8 cellular contexts compared by ENCODE assay signal in the genomic region with DNA sequence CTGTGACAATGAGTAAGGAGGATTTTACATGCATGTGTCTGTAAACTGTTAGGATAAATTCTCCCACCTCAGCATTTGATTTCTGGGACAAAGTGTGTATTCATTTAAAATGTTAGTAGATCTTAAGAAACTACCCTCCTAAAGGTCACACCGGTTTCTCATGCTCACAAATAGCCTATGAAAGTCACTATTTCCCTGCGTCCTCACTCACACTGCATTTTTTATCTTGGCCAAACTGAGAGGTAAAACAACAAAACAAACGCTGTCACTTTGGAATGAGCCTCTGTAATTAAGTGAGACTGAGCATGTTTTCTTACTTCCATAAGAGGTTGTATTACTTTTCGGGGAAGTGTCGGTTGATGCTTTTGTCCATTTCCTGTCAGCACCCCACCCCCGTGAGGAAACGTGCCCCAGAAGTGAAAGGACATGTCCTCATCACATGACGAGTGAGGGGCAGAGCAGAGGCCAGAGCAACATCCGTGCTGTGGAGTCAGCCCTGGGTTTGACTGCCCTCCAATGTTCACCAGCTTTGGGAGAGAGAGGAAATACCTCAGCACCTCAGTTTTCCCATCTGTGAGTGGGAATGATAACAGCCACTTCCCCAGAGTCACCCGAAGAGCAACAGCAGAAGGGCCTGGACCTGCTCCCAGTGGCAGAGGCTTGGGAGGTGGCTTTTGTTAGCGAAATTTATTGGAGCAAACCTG. TPM values are rescaled to one million over a fixed set of nuclear protein-coding genes. Genes with fewer than 3 reads are reported as not detected.
DNase-seq lines count a peak whose midpoint lies in the region; ATAC-seq, FAIRE-seq and TF ChIP-seq lines count a peak whose summit lies in the region.

No MANE protein-coding gene starts in this region.

- TF ChIP-seq CTCF in GM12878 (IDR thresholded peaks at IDR 0.05 in 2 of 3, conservative IDR thresholded peaks at IDR 0.05 in 1 of 3; ENCODE audit: control insufficient read depth in 2 of 3, extremely low read depth in 1 of 3, insufficient read depth in 1 of 3, low read depth in 3 of 3, low read length in 3 of 3), result peak in 1 of 3 experiments; percentile 38; a peak in 1 of 6 replicates
- no peak for TF ChIP-seq CTCF in suprapubic skin (IDR thresholded peaks at IDR 0.05)

- FAIRE-seq in GM12878 (lab: Jason Lieb, UNC), result peak; percentile 81

- 6% methylated on average over 11 of the region's 11 CpGs for WGBS in GM12878 (ENCODE audit: insufficient coverage, insufficient replicate concordance, low lambda C conversion rate, missing lambda C conversion rate)
- WGBS in suprapubic skin, result 62% methylated on average over 11 of the region's 11 CpGs

- peaks cover 53% of the 10 kb centered on the region for H3K4me1 Mint-ChIP-seq in memory B cell

- H3K9me3 ChIP-seq in GM12878 (replicated peaks; ENCODE audit: control insufficient read depth, insufficient read depth, low read length) (no peaks in the 10 kb centered on the region), suprapubic skin (no peaks in the 10 kb centered on the region)

- CTCF ChIA-PET in GM12878 (lab: Yijun Ruan, JAX), result interaction anchor here (1.1 to 1.9 kb wide), 2 partner anchors 128 to 131 kb away, joined by 3 to 5 read pairs; no protein-coding TSS in a partner anchor

- H3K4me3 ChIP-seq in GM12878 (peak overlapping the region; percentile 61), suprapubic skin (no peak overlapping the region)

- H3K36me3 ChIP-seq in GM12878 (ENCODE audit: control insufficient read depth in 2 of 2, insufficient read depth in 2 of 2, low read length in 1 of 2) (peaks cover 0 to 3% of the 10 kb centered on the region in 2 experiments; a peak in 1 of 4 replicates), suprapubic skin (no peaks in the 10 kb centered on the region)

- TF ChIP-seq EP300 in GM12878 (IDR thresholded peaks at IDR 0.05; ENCODE audit: borderline replicate concordance in 1 of 2, control insufficient read depth in 1 of 2, low read depth in 2 of 2, low read length in 2 of 2) (peak; percentile 32 to 50; a peak in 1 of 4 replicates), suprapubic skin (IDR thresholded peaks at IDR 0.05) (no peak)

- TF ChIP-seq POLR2A in GM12878 (IDR thresholded peaks at IDR 0.05; ENCODE audit: low read depth, low read length) (peak; percentile 68), suprapubic skin (IDR thresholded peaks at IDR 0.05) (no peak)

- RAD21 ChIA-PET in GM12878 (lab: Charles Lee; ENCODE audit: unreplicated experiment), result interaction anchor here (1.1 to 2.0 kb wide), 2 partner anchors 43 to 297 kb away, joined by 3 to 6 read pairs; no protein-coding TSS in a partner anchor

- H3K4me3 Mint-ChIP-seq in memory B cell, result peak overlapping the region; percentile 73

- POLR2A ChIA-PET in GM12878 (lab: Charles Lee), result no interaction called here

- peak overlapping the region; percentile 62 for H3K9ac ChIP-seq in GM12878 (ENCODE audit: control insufficient read depth, insufficient read depth, low read length)

- H3K36me3 Mint-ChIP-seq in memory B cell, result peaks cover 3% of the 10 kb centered on the region

- peak overlapping the region; percentile 68 for H2AFZ ChIP-seq in GM12878 (ENCODE audit: control insufficient read depth, low read depth, low read length)

- H3K4me1 ChIP-seq in GM12878 (ENCODE audit: control insufficient read depth, insufficient read depth, low read length) (peaks cover 52% of the 10 kb centered on the region), suprapubic skin (peaks cover 57% of the 10 kb centered on the region)

- no peaks in the 10 kb centered on the region for H3K9me3 Mint-ChIP-seq in memory B cell

- peak overlapping the region; percentile 99 for H3K4me2 ChIP-seq in GM12878 (ENCODE audit: control insufficient read depth, insufficient read depth)

- peak; percentile 50 for ATAC-seq in GM18517 (IDR thresholded peaks at IDR 0.05; ENCODE audit: unreplicated experiment)
- ATAC-seq in HG02798 (IDR thresholded peaks at IDR 0.05; ENCODE audit: poor library complexity, unreplicated experiment), result peak; percentile 46
- peak; percentile 55 for ATAC-seq in GM12878
- peak; percentile 18 for ATAC-seq in memory B cell (ENCODE audit: low read depth)

- SMC1A ChIA-PET in GM12878 (lab: Charles Lee; ENCODE audit: uncharacterized antibody, unreplicated experiment), result interaction anchor here (0.8 to 1.5 kb wide), 3 partner anchors 29 to 131 kb away, joined by 3 to 7 read pairs (median 4); no protein-coding TSS in a partner anchor

- H3K27ac ChIP-seq in GM12878 (ENCODE audit: control insufficient read depth, insufficient read depth), result peak overlapping the region; percentile 96
- H3K27ac ChIP-seq in suprapubic skin, result peak overlapping the region; percentile 95

- peak; percentile 35 for DNase-seq in SKM-1 (lab: John Stamatoyannopoulos, UW; ENCODE audit: unreplicated experiment)
- DNase-seq in GM12878 (ENCODE audit: low read depth, low spot score), result peak; percentile 56
- DNase-seq in memory B cell (ENCODE audit: low spot score in 2 of 2), result no peak
- peak in 1 of 2 donors; percentile 86 for DNase-seq in suprapubic skin (ENCODE audit: low spot score in 2 of 2)
- DNase-seq in T1000 (lab: John Stamatoyannopoulos, UW), result no peak
- DNase-seq in inferior parietal cortex (ENCODE audit: extremely low spot score), result no peak

- peak overlapping the region; percentile 94 for H3K27ac Mint-ChIP-seq in memory B cell

- peaks cover 74% of the 10 kb centered on the region for H3K79me2 ChIP-seq in GM12878 (ENCODE audit: control insufficient read depth, insufficient read depth, low read length)

- intact Hi-C loops in GM12878 (cut with micrococcal nuclease; ENCODE audit: unreplicated experiment), result loop anchor here (2.0 to 5.0 kb wide), 2 partner anchors 90 to 118 kb away; no protein-coding TSS in a partner anchor

- BruUV-seq in GM12878 (replicated peaks; lab: Mats Ljungman, UMichigan), result no TSS peak

- no peaks in the 10 kb centered on the region for H3K27me3 ChIP-seq in GM12878 (replicated peaks in 1 of 2; ENCODE audit: control insufficient read depth in 2 of 2, insufficient read depth in 2 of 2, low read length in 1 of 2)
- H3K27me3 ChIP-seq in suprapubic skin, result no peaks in the 10 kb centered on the region

- no peaks in the 10 kb centered on the region for H3K27me3 Mint-ChIP-seq in memory B cell

- H4K20me1 ChIP-seq in GM12878 (ENCODE audit: control insufficient read depth, insufficient read depth), result no peaks in the 10 kb centered on the region

- in situ Hi-C loops in GM12878 (cut with MboI), result loop anchor here (25.0 kb wide), 1 partner anchor 728 kb away; a partner anchor contains a TSS

- peak; percentile 22; the same call in 1 of the 2 replicates for TF ChIP-seq RAD21 in GM12878 (IDR thresholded peaks at IDR 0.05; ENCODE audit: insufficient read depth, low read depth, low read length)

TF ChIP-seq in GM12878, 131 proteins besides CTCF, POLR2A, EP300 and RAD21 (continues in another document):
- TF ChIP-seq, protein P1, sequence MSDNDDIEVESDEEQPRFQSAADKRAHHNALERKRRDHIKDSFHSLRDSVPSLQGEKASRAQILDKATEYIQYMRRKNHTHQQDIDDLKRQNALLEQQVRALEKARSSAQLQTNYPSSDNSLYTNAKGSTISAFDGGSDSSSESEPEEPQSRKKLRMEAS (IDR thresholded peaks at IDR 0.05; ENCODE audit: low read depth, low read length), result 0 out of 2 replicates have a peak, but pooled peaks have one; percentile 41
- no peak for TF ChIP-seq SRF (IDR thresholded peaks at IDR 0.05; ENCODE audit: low read depth in 2 of 2, low read length in 2 of 2)
- TF ChIP-seq, protein P2, sequence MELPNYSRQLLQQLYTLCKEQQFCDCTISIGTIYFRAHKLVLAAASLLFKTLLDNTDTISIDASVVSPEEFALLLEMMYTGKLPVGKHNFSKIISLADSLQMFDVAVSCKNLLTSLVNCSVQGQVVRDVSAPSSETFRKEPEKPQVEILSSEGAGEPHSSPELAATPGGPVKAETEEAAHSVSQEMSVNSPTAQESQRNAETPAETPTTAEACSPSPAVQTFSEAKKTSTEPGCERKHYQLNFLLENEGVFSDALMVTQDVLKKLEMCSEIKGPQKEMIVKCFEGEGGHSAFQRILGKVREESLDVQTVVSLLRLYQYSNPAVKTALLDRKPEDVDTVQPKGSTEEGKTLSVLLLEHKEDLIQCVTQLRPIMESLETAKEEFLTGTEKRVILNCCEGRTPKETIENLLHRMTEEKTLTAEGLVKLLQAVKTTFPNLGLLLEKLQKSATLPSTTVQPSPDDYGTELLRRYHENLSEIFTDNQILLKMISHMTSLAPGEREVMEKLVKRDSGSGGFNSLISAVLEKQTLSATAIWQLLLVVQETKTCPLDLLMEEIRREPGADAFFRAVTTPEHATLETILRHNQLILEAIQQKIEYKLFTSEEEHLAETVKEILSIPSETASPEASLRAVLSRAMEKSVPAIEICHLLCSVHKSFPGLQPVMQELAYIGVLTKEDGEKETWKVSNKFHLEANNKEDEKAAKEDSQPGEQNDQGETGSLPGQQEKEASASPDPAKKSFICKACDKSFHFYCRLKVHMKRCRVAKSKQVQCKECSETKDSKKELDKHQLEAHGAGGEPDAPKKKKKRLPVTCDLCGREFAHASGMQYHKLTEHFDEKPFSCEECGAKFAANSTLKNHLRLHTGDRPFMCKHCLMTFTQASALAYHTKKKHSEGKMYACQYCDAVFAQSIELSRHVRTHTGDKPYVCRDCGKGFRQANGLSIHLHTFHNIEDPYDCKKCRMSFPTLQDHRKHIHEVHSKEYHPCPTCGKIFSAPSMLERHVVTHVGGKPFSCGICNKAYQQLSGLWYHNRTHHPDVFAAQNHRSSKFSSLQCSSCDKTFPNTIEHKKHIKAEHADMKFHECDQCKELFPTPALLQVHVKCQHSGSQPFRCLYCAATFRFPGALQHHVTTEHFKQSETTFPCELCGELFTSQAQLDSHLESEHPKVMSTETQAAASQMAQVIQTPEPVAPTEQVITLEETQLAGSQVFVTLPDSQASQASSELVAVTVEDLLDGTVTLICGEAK (IDR thresholded peaks at IDR 0.05; ENCODE audit: borderline replicate concordance), result peak; percentile 45; the same call in 1 of the 2 replicates

RNA-seq across cellular contexts. Expression of a gene that starts 3.1 kb away (rescaled TPM):
- total RNA-seq in GM12878 (2013; cell fraction: nucleolus; rRNA removed), result 88.5 and 88.9 TPM in 2 replicates
- total RNA-seq in GM12878 (2014; rRNA removed), result 139 TPM in 2 replicates
- total RNA-seq in GM12878 (2014; rRNA removed; fragmentation: Illumina TruSeq; extraction: Trizol), result 79.2 and 82.0 TPM in 2 replicates
- 80.1 and 85.2 TPM in 2 replicates for total RNA-seq in GM12878 (2021)
- polyA plus RNA-seq in GM12878 (2011; ENCODE audit: low read depth), result 46.1 TPM
- 95.2 and 132 TPM in 2 replicates for polyA plus RNA-seq in GM12878 (2011; rRNA removed)
- polyA plus RNA-seq in GM12878 (2011; cell fraction: cytosol; rRNA removed), result 184 and 207 TPM in 2 replicates
- 70.7 and 93.4 TPM in 2 replicates for polyA plus RNA-seq in GM12878 (2011; cell fraction: nucleus; rRNA removed)
- 109 and 131 TPM in 2 replicates for polyA plus RNA-seq in GM12878 (2012)
- polyA plus RNA-seq in GM12878 (2014; fragmentation: Illumina TruSeq; extraction: Trizol), result 26.4 and 72.9 TPM in 2 replicates
- 10 to 100 TPM; 26.2 to 37.8 TPM for polyA plus RNA-seq in GM12878 (2014; fragmentation: Nextera tagmentation; extraction: Ambion mirVana)
- polyA plus RNA-seq in GM12878 (2014; rRNA removed), result 143 and 150 TPM in 2 replicates
- 10 to 100 TPM; 80.7 to 87.6 TPM for polyA plus RNA-seq in GM12878 (2016; fragmentation: Nextera tagmentation; extraction: Ambion mirVana)
- polyA minus RNA-seq in GM12878 (2011; rRNA and poly(A)+ RNA removed), result 133 and 136 TPM in 2 replicates
- 29.8 and 36.8 TPM in 2 replicates for polyA minus RNA-seq in GM12878 (2011; cell fraction: cytosol; rRNA and poly(A)+ RNA removed)
- 19.5 and 31.5 TPM in 2 replicates for polyA minus RNA-seq in GM12878 (2011; cell fraction: nucleus; rRNA and poly(A)+ RNA removed)
- 10 to 100 TPM; 21.3 to 43.7 (median 32.1) TPM for total RNA-seq in suprapubic skin

Comparison
In these comparisons a context has a peak if more than half of its experiments do, and no peak if none do; other contexts are left out.
1. DNase-seq: peak in SKM-1 (single experiment) and GM12878 (single experiment); none in memory B cell (0 of 2), T1000 (single experiment) and inferior parietal cortex (single experiment).
2. Peak in every context shown above with its lines, with median percentiles within 50 percentile points of each other: ATAC-seq.